ENCODE assay signal across 9 cellular contexts in the genomic region with DNA sequence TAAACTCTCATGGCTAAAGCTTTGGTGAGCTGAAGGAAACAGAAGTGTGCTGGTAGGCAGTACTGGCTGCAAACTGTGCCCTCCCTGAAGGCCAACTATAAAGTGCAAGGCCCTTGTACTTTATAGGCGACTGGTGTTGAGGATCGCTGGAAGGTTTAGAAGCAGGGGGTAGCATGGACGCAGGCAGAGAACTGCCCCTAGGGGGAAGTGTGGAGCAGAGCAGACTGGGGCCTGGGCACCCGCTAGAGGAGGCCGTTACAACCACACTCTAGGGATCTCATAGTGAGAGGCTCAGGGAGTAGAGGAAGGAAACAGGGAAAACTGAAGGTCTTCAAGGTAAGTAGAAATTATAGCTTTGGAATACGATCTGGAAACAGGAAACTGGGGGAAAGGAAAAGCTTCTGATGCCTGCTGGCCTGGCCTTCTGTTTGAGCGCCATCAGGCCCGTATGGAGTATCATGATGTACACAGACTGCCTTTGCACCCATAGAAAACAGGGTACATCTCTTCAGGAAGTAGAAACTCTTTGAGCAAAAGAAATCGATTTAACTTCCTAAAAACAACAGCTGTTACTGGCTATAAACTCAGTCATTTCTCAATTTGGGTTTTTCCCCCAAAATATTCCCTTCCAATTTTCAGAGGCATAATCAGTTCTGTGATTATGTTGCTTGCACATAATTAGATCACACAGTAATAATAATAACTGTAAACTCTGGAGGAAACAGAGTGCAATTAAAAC. TPM values are rescaled to one million over a fixed set of nuclear protein-coding genes. Genes with fewer than 3 reads are reported as not detected.
DNase-seq lines count a peak whose midpoint lies in the region; ATAC-seq and TF ChIP-seq lines count a peak whose summit lies in the region.
"Had no signal": no experiment of that assay in that cellular context is flagged by ENCODE, and none has a peak within 500 bp of the region (broad histone marks: within the 10 kb centered on the region; RNA-seq: fewer than 3 reads in every experiment).

No MANE protein-coding gene starts in this region.

- H2BK12ac ChIP-seq in mesenchymal stem cell (ENCODE audit: low read length in 2 of 2) = peak overlapping the region in 1 of 2 experiments; percentile 84

- no peak overlapping the region for H2BK5ac ChIP-seq in mesenchymal stem cell (ENCODE audit: low read depth, low read length, poor library complexity, severe bottlenecking)

- TF ChIP-seq CTCF in upper lobe of left lung (IDR thresholded peaks at IDR 0.05) = peak in 5 of 6 experiments; percentile 24 to 66 (median 34)

- no peak overlapping the region for H3K23ac ChIP-seq in mesenchymal stem cell (ENCODE audit: low read length in 2 of 2)

- H3K9ac ChIP-seq in mesenchymal stem cell (ENCODE audit: low read length) = peak overlapping the region; percentile 16

- no peak overlapping the region for H3K4me2 ChIP-seq in mesenchymal stem cell (ENCODE audit: low read length, poor library complexity, severe bottlenecking)

- 66% methylated on average over 9 of the region's 9 CpGs for WGBS in mesenchymal stem cell
- WGBS in upper lobe of left lung, 2 donors = 42 to 46% methylated on average over 9 of the region's 9 CpGs

- peak overlapping the region; percentile 42 for H2AK5ac ChIP-seq in mesenchymal stem cell (ENCODE audit: low read length, severe bottlenecking)

- no peaks in the 10 kb centered on the region for H3K79me1 ChIP-seq in mesenchymal stem cell (replicated peaks; ENCODE audit: low read length, poor library complexity, severe bottlenecking)

- no peak overlapping the region for H2AFZ ChIP-seq in mesenchymal stem cell (ENCODE audit: low read depth, low read length)

- no peak for TF ChIP-seq POLR2A in upper lobe of left lung (IDR thresholded peaks at IDR 0.05)

- peak; percentile 55 for DNase-seq in CD1c-positive myeloid dendritic cell (ENCODE audit: extremely low spot score)
- peak; percentile 40 for DNase-seq in T-helper 22 cell (ENCODE audit: low read depth)
- peak in 2 of 61 donors; percentile 1 to 3 for DNase-seq in caudate nucleus (lab: John Stamatoyannopoulos, UW)
- DNase-seq in mesenchymal stem cell = no peak
- peak in 1 of 2 donors; percentile 72 for DNase-seq in upper lobe of left lung
- DNase-seq in hepatic stellate cell (ENCODE audit: low spot score) = no peak

- H3K27ac ChIP-seq in caudate nucleus (ENCODE audit: low read depth, low read length) (peak overlapping the region; percentile 75), mesenchymal stem cell (ENCODE audit: low read length, poor library complexity, severe bottlenecking) (no peak overlapping the region), upper lobe of left lung (peak overlapping the region; percentile 60 to 82 (median 72))

- peak overlapping the region; percentile 72 for H4K91ac ChIP-seq in mesenchymal stem cell (ENCODE audit: low read length)

- TF ChIP-seq EP300 in upper lobe of left lung (IDR thresholded peaks at IDR 0.05) = no peak

- no peak overlapping the region for H3K14ac ChIP-seq in mesenchymal stem cell (ENCODE audit: low read length in 2 of 2)

- no peak overlapping the region for H3K4ac ChIP-seq in mesenchymal stem cell (ENCODE audit: low read depth in 1 of 2, low read length in 2 of 2)

- peak overlapping the region; percentile 60 for H4K8ac ChIP-seq in mesenchymal stem cell (ENCODE audit: low read length)

- peak overlapping the region; percentile 49 for H2BK120ac ChIP-seq in mesenchymal stem cell (ENCODE audit: low read depth, low read length)

- H3K27me3 ChIP-seq in mesenchymal stem cell (ENCODE audit: control insufficient read depth in 1 of 2, insufficient read depth in 1 of 2, low read length in 2 of 2) (peaks cover 0 to 6% of the 10 kb centered on the region in 2 experiments), upper lobe of left lung (no peaks in the 10 kb centered on the region)

- H3K9me3 ChIP-seq in mesenchymal stem cell (ENCODE audit: control insufficient read depth, low read length) = no peaks in the 10 kb centered on the region
- no peaks in the 10 kb centered on the region for H3K9me3 ChIP-seq in upper lobe of left lung

- H3K4me1 ChIP-seq in mesenchymal stem cell (ENCODE audit: control insufficient read depth, insufficient read depth, low read depth, low read length) = peaks cover 5% of the 10 kb centered on the region
- H3K4me1 ChIP-seq in upper lobe of left lung = peaks cover 2 to 72% (median 36%) of the 10 kb centered on the region in 4 donors

- H3K36me3 ChIP-seq in mesenchymal stem cell (ENCODE audit: control insufficient read depth in 1 of 2, insufficient read depth in 2 of 2, low read depth in 1 of 2, low read length in 2 of 2) = no peaks in the 10 kb centered on the region
- H3K36me3 ChIP-seq in upper lobe of left lung = no peaks in the 10 kb centered on the region

- peak; percentile 54 for ATAC-seq in GM19351 (IDR thresholded peaks at IDR 0.05; ENCODE audit: unreplicated experiment)
- peak; percentile 56 for ATAC-seq in HG03439 (IDR thresholded peaks at IDR 0.05; ENCODE audit: unreplicated experiment)
- peak; percentile 76 to 78 for ATAC-seq in upper lobe of left lung (ENCODE audit: low FRiP score in 2 of 2)

- peak overlapping the region in 1 of 2 experiments; percentile 64 for H3K18ac ChIP-seq in mesenchymal stem cell (ENCODE audit: low read depth in 1 of 2, low read length in 2 of 2)

- H2BK15ac ChIP-seq in mesenchymal stem cell (ENCODE audit: low read depth, poor library complexity, severe bottlenecking) = no peak overlapping the region

- no peak overlapping the region for H3K4me3 ChIP-seq in mesenchymal stem cell (ENCODE audit: insufficient read depth in 1 of 2, low read depth in 1 of 2, low read length in 2 of 2)
- H3K4me3 ChIP-seq in upper lobe of left lung = peak overlapping the region in 1 of 4 donors; percentile 18

RNA-seq across cellular contexts. Expression of a gene that starts 23.9 kb away (rescaled TPM):
- polyA plus RNA-seq in mesenchymal stem cell (2013, experiment 1 of 2) = 9,006 TPM
- 8,811 TPM for polyA plus RNA-seq in mesenchymal stem cell (2013, experiment 2 of 2)
- total RNA-seq in upper lobe of left lung = 1,000 to 10,000 TPM; 2,646 to 6,090 (median 4,792) TPM

RNA-seq across cellular contexts. Expression of a gene that starts 44.6 kb away (rescaled TPM):
- polyA plus RNA-seq in mesenchymal stem cell (2013, experiment 1 of 2) = not detected
- not detected for polyA plus RNA-seq in mesenchymal stem cell (2013, experiment 2 of 2)
- total RNA-seq in upper lobe of left lung = 10 to 100 TPM in 3 of 6 donors, 1 to 10 TPM in 3; 2.3 to 24.5 (median 9.3) TPM
- total RNA-seq: HT1080 had no signal

Comparison
In these comparisons a context has a peak if more than half of its experiments do, and no peak if none do; other contexts are left out.
1. DNase-seq: peak in CD1c-positive myeloid dendritic cell (single experiment) and T-helper 22 cell (single experiment); none in mesenchymal stem cell (single experiment) and hepatic stellate cell (single experiment).
2. Peak in every context shown above with its lines, with median percentiles within 50 percentile points of each other: ATAC-seq.